8 cellular contexts compared by ENCODE assay signal in genomic region chr20:49595811-49596545, GRCh38. TPM values are rescaled to one million over a fixed set of nuclear protein-coding genes. Genes with fewer than 3 reads are reported as not detected.
DNase-seq lines count a peak whose midpoint lies in the region; ATAC-seq and TF ChIP-seq lines count a peak whose summit lies in the region.

No MANE protein-coding gene starts in this region.

- H3K9me3 ChIP-seq in esophagus squamous epithelium, result no peaks in the 10 kb centered on the region
- H3K9me3 ChIP-seq in MM.1S (replicated peaks; ENCODE audit: insufficient read depth, low read length), result no peaks in the 10 kb centered on the region

- TF ChIP-seq POLR2A in esophagus squamous epithelium (IDR thresholded peaks at IDR 0.05), result no peak

- DNase-seq in GM06990 (ENCODE audit: extremely low read depth, insufficient read length), result peak; percentile 32
- no peak for DNase-seq in esophagus squamous epithelium (lab: John Stamatoyannopoulos, UW)
- peak; percentile 76 for DNase-seq in stimulated activated CD4-positive, alpha-beta T cell treated with anti-CD3 and anti-CD28 coated beads, Interleukin-4, amount 100 ng/mL, for 24 hours
- DNase-seq in LoVo (ENCODE audit: low spot score), result no peak
- no peak for DNase-seq in posterior cingulate gyrus
- DNase-seq in MM.1S, result no peak

- intact Hi-C loops in esophagus squamous epithelium (cut with DNase I) (no loop called here), posterior cingulate gyrus (cut with DNase I) (no loop called here)

- H3K4me1 ChIP-seq in esophagus squamous epithelium, result peaks cover 8 to 54% (median 33%) of the 10 kb centered on the region in 3 donors
- peaks cover 12% of the 10 kb centered on the region; the same call in 1 of the 2 replicates for H3K4me1 ChIP-seq in MM.1S (ENCODE audit: low read length)

- no peak overlapping the region for H2AFZ ChIP-seq in MM.1S (ENCODE audit: low read length)

- H4K20me1 ChIP-seq in MM.1S (ENCODE audit: insufficient read depth, low read length), result no peaks in the 10 kb centered on the region

- H3K9ac ChIP-seq in MM.1S (ENCODE audit: low read length), result no peak overlapping the region

- H3K27ac ChIP-seq in esophagus squamous epithelium, result peak overlapping the region; percentile 18 to 89 (median 82)
- H3K27ac ChIP-seq in MM.1S (ENCODE audit: low read length), result no peak overlapping the region

- peak; percentile 44 to 49 for ATAC-seq in activated CD4-positive, CD25-positive, alpha-beta regulatory T cell treated with anti-CD3 and anti-CD28 coated beads, Interleukin-2, amount 50 U/mL, for 24 hours
- no peak for ATAC-seq in GM19397 (IDR thresholded peaks at IDR 0.05; ENCODE audit: unreplicated experiment)

- no peak for TF ChIP-seq CTCF in GM06990 (IDR thresholded peaks at IDR 0.05; ENCODE audit: insufficient read depth, low read length, poor library complexity, severe bottlenecking)
- TF ChIP-seq CTCF in esophagus squamous epithelium (IDR thresholded peaks at IDR 0.05), result no peak
- TF ChIP-seq CTCF in MM.1S (IDR thresholded peaks at IDR 0.05; ENCODE audit: low read length), result no peak

- no peak overlapping the region for H3K4me2 ChIP-seq in MM.1S (ENCODE audit: low read depth, low read length)

- H3K4me3 ChIP-seq in GM06990 (replicated peaks; ENCODE audit: low read depth, low read length) (no peak overlapping the region), esophagus squamous epithelium (no peak overlapping the region), MM.1S (ENCODE audit: low read length) (no peak overlapping the region)

- no peaks in the 10 kb centered on the region for H3F3A ChIP-seq in MM.1S (ENCODE audit: insufficient read depth, low read length)

- no peaks in the 10 kb centered on the region for H3K79me2 ChIP-seq in MM.1S (ENCODE audit: low read length)

- H3K27me3 ChIP-seq in GM06990 (replicated peaks; ENCODE audit: control insufficient read depth, insufficient read depth, low read length), result no peaks in the 10 kb centered on the region
- H3K27me3 ChIP-seq in esophagus squamous epithelium, result no peaks in the 10 kb centered on the region
- H3K27me3 ChIP-seq in MM.1S (replicated peaks; ENCODE audit: insufficient read depth, low read length), result no peaks in the 10 kb centered on the region

- H3K36me3 ChIP-seq in GM06990 (ENCODE audit: control insufficient read depth, insufficient read depth, low read length) (no peaks in the 10 kb centered on the region), esophagus squamous epithelium (no peaks in the 10 kb centered on the region), MM.1S (replicated peaks; ENCODE audit: insufficient read depth, low read length) (no peaks in the 10 kb centered on the region)

- H3K9me2 ChIP-seq in MM.1S (replicated peaks; ENCODE audit: insufficient read depth, low read length), result no peaks in the 10 kb centered on the region

- WGBS in esophagus squamous epithelium, 2 donors, result 53 to 64% methylated on average over 4 to 8 of the region's 15 CpGs

RNA-seq across cellular contexts. Expression of gene PTGIS, which starts 28.0 kb away (rescaled TPM):
- 10 to 100 TPM in 2 of 4 donors, 1 to 10 TPM in 2; 1.6 to 34.1 (median 8.6) TPM for total RNA-seq in esophagus squamous epithelium

Comparison
In these comparisons a context has a peak if more than half of its experiments do, and no peak if none do; other contexts are left out.
1. DNase-seq: peak in GM06990 (single experiment) and stimulated activated CD4-positive, alpha-beta T cell treated with anti-CD3 and anti-CD28 coated beads, Interleukin-4, amount 100 ng/mL, for 24 hours (single experiment); none in esophagus squamous epithelium (single experiment), LoVo (single experiment), posterior cingulate gyrus (0 of 10) and MM.1S (single experiment).